Comparison of ENCODE assay signal across 11 cellular contexts in genomic region chr1:180151508-180151907, GRCh38. TPM values are rescaled to one million over a fixed set of nuclear protein-coding genes. Genes with fewer than 3 reads are reported as not detected.
DNase-seq lines count a peak whose midpoint lies in the region; ATAC-seq, FAIRE-seq and TF ChIP-seq lines count a peak whose summit lies in the region.
"Had no signal": no experiment of that assay in that cellular context is flagged by ENCODE, and none has a peak within 500 bp of the region (broad histone marks: within the 10 kb centered on the region; RNA-seq: fewer than 3 reads in every experiment).

No MANE protein-coding gene starts in this region.

- H3K9me1 ChIP-seq in K562 (ENCODE audit: control insufficient read depth, insufficient read depth, low read length): no peaks in the 10 kb centered on the region

- H3K4me1 ChIP-seq in K562 (replicated peaks in 1 of 2; ENCODE audit: control insufficient read depth in 2 of 2, insufficient read depth in 2 of 2, low read length in 2 of 2): peaks cover 24% of the 10 kb centered on the region in 2 experiments
- H3K4me1 ChIP-seq in naive thymus-derived CD4-positive, alpha-beta T cell (ENCODE audit: control insufficient read depth in 2 of 2, insufficient read depth in 2 of 2, low read length in 2 of 2): peaks cover 7 to 16% of the 10 kb centered on the region in 2 donors

- intact Hi-C loops in K562 (cut with micrococcal nuclease): no loop called here
- intact Hi-C loops in naive thymus-derived CD4-positive, alpha-beta T cell (cut with micrococcal nuclease): loop anchor here (5.0 to 10.0 kb wide), 10 partner anchors 76 to 1873 kb away; partner anchors contain the start of genes AXDND1 (in 2 of the 2), FAM20B (in 2 of the 2), XPR1 (in 2 of the 2) and SOAT1 (in 1 of the 2)

- no peaks in the 10 kb centered on the region for H3K27me3 Mint-ChIP-seq in naive thymus-derived CD4-positive, alpha-beta T cell
- H3K27me3 Mint-ChIP-seq: IgD-negative memory B cell had no signal

- no peaks in the 10 kb centered on the region for H4K20me1 ChIP-seq in K562 (replicated peaks; ENCODE audit: control insufficient read depth, insufficient read depth, low read length)

- H3K27ac ChIP-seq in K562 (ENCODE audit: extremely low read depth, low read depth, low read length): no peak overlapping the region
- H3K27ac ChIP-seq in naive thymus-derived CD4-positive, alpha-beta T cell (ENCODE audit: low read depth, low read length): no peak overlapping the region

- H3K4me3 ChIP-seq in K562: no peak overlapping the region
- no peak overlapping the region for H3K4me3 ChIP-seq in naive thymus-derived CD4-positive, alpha-beta T cell (ENCODE audit: low read length)
- H3K4me3 ChIP-seq: left lung had no signal

- peaks cover 0 to 2% (median 0%) of the 10 kb centered on the region in 11 donors for H3K9me3 Mint-ChIP-seq in naive thymus-derived CD4-positive, alpha-beta T cell
- H3K9me3 Mint-ChIP-seq: activated B cell treated with CpG ODN at 0.5 μM for 24 hours, IgD-negative memory B cell had no signal

- BruUV-seq in K562 (replicated peaks; lab: Mats Ljungman, UMichigan): no TSS peak

- no peak for ATAC-seq in K562
- ATAC-seq in naive thymus-derived CD4-positive, alpha-beta T cell: no peak
- no peak for ATAC-seq in HG03196 (IDR thresholded peaks at IDR 0.05; ENCODE audit: unreplicated experiment)
- ATAC-seq: left lung had no signal

- no peak overlapping the region for H3K4me3 Mint-ChIP-seq in naive thymus-derived CD4-positive, alpha-beta T cell
- H3K4me3 Mint-ChIP-seq: activated B cell treated with CpG ODN at 0.5 μM for 24 hours had no signal

- TF ChIP-seq POLR2A in K562 (conservative IDR thresholded peaks at IDR 0.05): no peak

- TF ChIP-seq RAD21 in K562 (CRISPR knock-in tag; conservative IDR thresholded peaks at IDR 0.05 in 1 of 2, IDR thresholded peaks at IDR 0.05 in 1 of 2): no peak

- peaks cover 8% of the 10 kb centered on the region for H3K79me2 ChIP-seq in K562 (ENCODE audit: control insufficient read depth, insufficient read depth, low read length)

- POLR2A ChIA-PET in K562 (lab: Yijun Ruan, JAX): no interaction called here
- POLR2A ChIA-PET in naive thymus-derived CD4-positive, alpha-beta T cell (lab: Charles Lee): no interaction called here

- TF ChIP-seq CTCF in K562 (IDR thresholded peaks at IDR 0.05 in 2 of 3, conservative IDR thresholded peaks at IDR 0.05 in 1 of 3; ENCODE audit: insufficient read depth in 2 of 3, low read depth in 1 of 3, low read length in 3 of 3) (no peak), GM13976 (IDR thresholded peaks at IDR 0.05; ENCODE audit: borderline replicate concordance, control extremely low read depth, extremely low read depth, insufficient read depth, missing control alignments) (no peak)

- H3K9ac ChIP-seq in K562 (ENCODE audit: insufficient read depth in 1 of 2, low read depth in 2 of 2, low read length in 2 of 2): no peak overlapping the region

- peak; percentile 69 for DNase-seq in DMS53 treated with DMSO at 0.1 percent for 48 hours (lab: John Stamatoyannopoulos, UW; ENCODE audit: unreplicated experiment)
- peak; percentile 29 for DNase-seq in NCI-H1105 treated with DMSO at 0.1 percent for 48 hours (lab: John Stamatoyannopoulos, UW)
- no peak for DNase-seq in K562 (ENCODE audit: extremely low read depth in 1 of 4, low spot score in 3 of 4)
- peak; percentile 77 for DNase-seq in non-pigmented ciliary epithelial cell (ENCODE audit: low read depth)
- no peak for DNase-seq in naive thymus-derived CD4-positive, alpha-beta T cell
- DNase-seq in GM13976 (ENCODE audit: low spot score): no peak
- no peak for DNase-seq in SKM-1 treated with dmso at 0.1 percent for 144 hours (lab: John Stamatoyannopoulos, UW; ENCODE audit: unreplicated experiment)
- DNase-seq: activated B cell treated with CpG ODN at 0.5 μM for 24 hours, left lung had no signal

- no peak for FAIRE-seq in K562 (lab: Jason Lieb, UNC)

- TF ChIP-seq EP300 in K562 (IDR thresholded peaks at IDR 0.05; ENCODE audit: low read length): no peak

- H2AFZ ChIP-seq in K562 (ENCODE audit: low read depth, low read length): 0 out of 2 replicates have a peak overlapping the region, but pooled peaks have one; percentile 0

- CTCF ChIA-PET in K562 (lab: Yijun Ruan, JAX; ENCODE audit: low intra/inter-chr PET ratio): no interaction called here
- CTCF ChIA-PET in naive thymus-derived CD4-positive, alpha-beta T cell (lab: Charles Lee): no interaction called here

- no peaks in the 10 kb centered on the region for H3K27me3 ChIP-seq in K562 (ENCODE audit: control insufficient read depth in 2 of 2, insufficient read depth in 2 of 2, low read length in 2 of 2)
- H3K27me3 ChIP-seq in naive thymus-derived CD4-positive, alpha-beta T cell (ENCODE audit: control insufficient read depth in 2 of 2, insufficient read depth in 2 of 2, low read length in 2 of 2): no peaks in the 10 kb centered on the region
- H3K27me3 ChIP-seq: left lung had no signal

- in situ Hi-C loops in K562 (cut with MboI) (no loop called here), GM13976 (cut with MboI; ENCODE audit: low sequenced_read_pairs, unreplicated experiment) (no loop called here)

- no peak overlapping the region for H3K4me2 ChIP-seq in K562 (ENCODE audit: insufficient read depth, low read length)

- no peaks in the 10 kb centered on the region for H3K9me3 ChIP-seq in K562 (replicated peaks; ENCODE audit: control insufficient read depth, insufficient read depth, low read depth, low read length)
- H3K9me3 ChIP-seq in naive thymus-derived CD4-positive, alpha-beta T cell (ENCODE audit: control insufficient read depth in 2 of 3, low read length in 3 of 3): no peaks in the 10 kb centered on the region
- H3K9me3 ChIP-seq: left lung had no signal

- H3K36me3 Mint-ChIP-seq in naive thymus-derived CD4-positive, alpha-beta T cell: no peaks in the 10 kb centered on the region
- H3K36me3 Mint-ChIP-seq: IgD-negative memory B cell had no signal

- H3K36me3 ChIP-seq in K562 (ENCODE audit: control insufficient read depth, insufficient read depth, low read length): no peaks in the 10 kb centered on the region
- peaks cover 0 to 3% (median 0%) of the 10 kb centered on the region in 3 experiments for H3K36me3 ChIP-seq in naive thymus-derived CD4-positive, alpha-beta T cell (ENCODE audit: control insufficient read depth in 2 of 3, insufficient read depth in 3 of 3, low read length in 3 of 3)
- H3K36me3 ChIP-seq: left lung had no signal

- H3K27ac Mint-ChIP-seq in naive thymus-derived CD4-positive, alpha-beta T cell: no peak overlapping the region
- H3K27ac Mint-ChIP-seq: activated B cell treated with CpG ODN at 0.5 μM for 24 hours had no signal

- H3K4me1 Mint-ChIP-seq in naive thymus-derived CD4-positive, alpha-beta T cell: peaks cover 12 to 23% (median 18%) of the 10 kb centered on the region in 7 donors

- 62% methylated on average over 3 of the region's 3 CpGs for WGBS in K562 (ENCODE audit: insufficient coverage, low coverage, missing lambda C conversion rate)

TF ChIP-seq in K562, 482 proteins besides CTCF, POLR2A, EP300 and RAD21:
- TF ChIP-seq ELK3 (CRISPR knock-in tag; IDR thresholded peaks at IDR 0.05) (no peak), SP2 (IDR thresholded peaks at IDR 0.05; ENCODE audit: extremely low read depth, low read depth, low read length, poor library complexity, severe bottlenecking) (no peak)
TF ChIP-seq in K562: peak in this region for 0.

RNA-seq across cellular contexts. Expression of gene QSOX1, which starts 3.2 kb away (rescaled TPM):
- total RNA-seq in K562 (2011; cell fraction: chromatin; rRNA removed; ENCODE audit: low replicate concordance): 19.7 and 43.6 TPM in 2 replicates
- total RNA-seq in K562 (2011; cell fraction: nucleolus; rRNA removed): 60.0 and 64.2 TPM in 2 replicates
- total RNA-seq in K562 (2011; cell fraction: nucleoplasm; rRNA removed): 56.8 and 59.6 TPM in 2 replicates
- total RNA-seq in K562 (2014; rRNA removed): 21.4 and 33.2 TPM in 2 replicates
- 10.2 and 11.4 TPM in 2 replicates for total RNA-seq in K562 (2014; rRNA removed; fragmentation: Illumina TruSeq; extraction: Trizol)
- 11.0 and 11.7 TPM in 2 replicates for total RNA-seq in K562 (2015; rRNA removed; fragmentation: Illumina TruSeq; extraction: Trizol)
- 47.8 and 53.1 TPM in 2 replicates for total RNA-seq in K562 (2021)
- polyA plus RNA-seq in K562 (2011; rRNA removed): 15.0 and 36.5 TPM in 2 replicates
- polyA plus RNA-seq in K562 (2011; cell fraction: cytosol; rRNA removed): 25.2 and 25.3 TPM in 2 replicates
- 33.0 and 35.8 TPM in 2 replicates for polyA plus RNA-seq in K562 (2011; cell fraction: nucleus; rRNA removed)
- polyA plus RNA-seq in K562 (2012): 38.9 and 76.2 TPM in 2 replicates
- 23.9 and 28.3 TPM in 2 replicates for polyA plus RNA-seq in K562 (2014; fragmentation: Illumina TruSeq; extraction: Trizol)
- 1 to 10 TPM; 4.0 to 4.6 TPM for polyA plus RNA-seq in K562 (2014; fragmentation: Nextera tagmentation; extraction: Ambion mirVana)
- 21.5 and 24.8 TPM in 2 replicates for polyA plus RNA-seq in K562 (2014; rRNA removed)
- 8.6 and 10.8 TPM in 2 replicates for polyA minus RNA-seq in K562 (2011; rRNA and poly(A)+ RNA removed)
- polyA minus RNA-seq in K562 (2011; cell fraction: cytosol; rRNA and poly(A)+ RNA removed): 10.2 and 18.2 TPM in 2 replicates
- 7.5 and 7.6 TPM in 2 replicates for polyA minus RNA-seq in K562 (2011; cell fraction: nucleus; rRNA and poly(A)+ RNA removed)
- total RNA-seq in naive thymus-derived CD4-positive, alpha-beta T cell: 10 to 100 TPM; 22.1 to 55.6 (median 25.6) TPM
- polyA plus RNA-seq in naive thymus-derived CD4-positive, alpha-beta T cell: 10 to 100 TPM in 1 of 2 donors, 1 to 10 TPM in 1; 9.3 to 11.7 TPM

Comparison
In these comparisons a context has a peak if more than half of its experiments do, and no peak if none do; other contexts are left out.
1. DNase-seq: peak in DMS53 treated with DMSO at 0.1 percent for 48 hours (single experiment), NCI-H1105 treated with DMSO at 0.1 percent for 48 hours (single experiment) and non-pigmented ciliary epithelial cell (single experiment); none in K562 (0 of 4), naive thymus-derived CD4-positive, alpha-beta T cell (0 of 9), GM13976 (single experiment) and SKM-1 treated with dmso at 0.1 percent for 144 hours (single experiment).